ENCODE assay signal across 8 cellular contexts in genomic region chr17:59565959-59566324, GRCh38. TPM values are rescaled to one million over a fixed set of nuclear protein-coding genes. Genes with fewer than 3 reads are reported as not detected.
DNase-seq lines count a peak whose midpoint lies in the region; ATAC-seq and TF ChIP-seq lines count a peak whose summit lies in the region.

No MANE protein-coding gene starts in this region.

- peak; percentile 65 for ATAC-seq in T-helper 17 cell
- ATAC-seq in HG03342 (IDR thresholded peaks at IDR 0.05; ENCODE audit: unreplicated experiment): no peak

- H3K4me1 ChIP-seq in ascending aorta: peaks cover 0 to 8% of the 10 kb centered on the region in 2 donors

- no peaks in the 10 kb centered on the region for H3K9me3 ChIP-seq in T-helper 17 cell (ENCODE audit: control insufficient read depth, low read length, poor library complexity, severe bottlenecking)
- no peaks in the 10 kb centered on the region for H3K9me3 ChIP-seq in ascending aorta

- H3K27ac ChIP-seq in ascending aorta: peak overlapping the region; percentile 81 to 97

- peak; percentile 39 for DNase-seq in DMS153 (lab: John Stamatoyannopoulos, UW)
- peak; percentile 71 for DNase-seq in H7
- peak; percentile 53 for DNase-seq in NCI-H1092 (lab: John Stamatoyannopoulos, UW)
- peak; percentile 24 to 39 (median 25) for DNase-seq in T-helper 17 cell
- DNase-seq in ascending aorta (ENCODE audit: low spot score in 2 of 2): peak; percentile 12 to 83
- DNase-seq in hepatic stellate cell (ENCODE audit: low spot score): peak; percentile 85
- peak; percentile 47 for DNase-seq in pulmonary artery endothelial cell (ENCODE audit: low read depth, low spot score)

- intact Hi-C loops in ascending aorta (cut with DNase I): loop anchor here (2.0 to 5.0 kb wide), 4 partner anchors 51 to 255 kb away; partner anchors contain the start of genes CLTC and YPEL2

- H3K4me3 ChIP-seq in H7 (ENCODE audit: insufficient read depth, low read depth, low read length) (peak overlapping the region; percentile 93), ascending aorta (peak overlapping the region; percentile 57 to 100)

- no peak for TF ChIP-seq CTCF in ascending aorta (IDR thresholded peaks at IDR 0.05)

- H3K36me3 ChIP-seq in H7 (replicated peaks; ENCODE audit: control insufficient read depth, insufficient read depth, low read length) (no peaks in the 10 kb centered on the region), ascending aorta (peaks cover 5 to 7% of the 10 kb centered on the region in 2 donors)

- peak overlapping the region; percentile 99 for H3K27ac Mint-ChIP-seq in T-helper 17 cell

- H3K4me1 Mint-ChIP-seq in T-helper 17 cell: peaks cover 20% of the 10 kb centered on the region

- H3K4me3 Mint-ChIP-seq in T-helper 17 cell: peak overlapping the region; percentile 100

- H3K36me3 Mint-ChIP-seq in T-helper 17 cell (ENCODE audit: low read depth): peaks cover 4% of the 10 kb centered on the region

- peaks cover 10% of the 10 kb centered on the region for H3K27me3 ChIP-seq in H7 (ENCODE audit: control insufficient read depth, insufficient read depth, low read length)
- no peaks in the 10 kb centered on the region for H3K27me3 ChIP-seq in ascending aorta

- H3K27me3 Mint-ChIP-seq in T-helper 17 cell: no peaks in the 10 kb centered on the region

RNA-seq across cellular contexts. Expression of gene DHX40, which starts 0.5 kb away (rescaled TPM):
- 32.5 and 46.3 TPM in 2 replicates for total RNA-seq in H7 (2014; rRNA removed; shearing (Covaris generic))
- 10 to 100 TPM; 40.6 to 47.3 TPM for total RNA-seq in T-helper 17 cell
- total RNA-seq in ascending aorta: 4.8 TPM
- 57.6 and 58.6 TPM in 2 replicates for total RNA-seq in pulmonary artery endothelial cell

RNA-seq across cellular contexts. Expression of gene CLTC, which starts 53.8 kb away (rescaled TPM):
- 202 and 214 TPM in 2 replicates for total RNA-seq in H7 (2014; rRNA removed; shearing (Covaris generic))
- 10 to 100 TPM; 87.7 to 89.3 TPM for total RNA-seq in T-helper 17 cell
- 88.7 TPM for total RNA-seq in ascending aorta
- total RNA-seq in pulmonary artery endothelial cell: 360 and 408 TPM in 2 replicates

Comparison
In these comparisons a context has a peak if more than half of its experiments do, and no peak if none do; other contexts are left out.
1. DNase-seq: peak in every context shown above with its lines; median percentile 85 in hepatic stellate cell; 71 in H7; 53 in NCI-H1092; 48 in ascending aorta; 47 in pulmonary artery endothelial cell; 39 in DMS153; 25 in T-helper 17 cell.